1 cellular context compared by ENCODE assay signal in the genomic region with DNA sequence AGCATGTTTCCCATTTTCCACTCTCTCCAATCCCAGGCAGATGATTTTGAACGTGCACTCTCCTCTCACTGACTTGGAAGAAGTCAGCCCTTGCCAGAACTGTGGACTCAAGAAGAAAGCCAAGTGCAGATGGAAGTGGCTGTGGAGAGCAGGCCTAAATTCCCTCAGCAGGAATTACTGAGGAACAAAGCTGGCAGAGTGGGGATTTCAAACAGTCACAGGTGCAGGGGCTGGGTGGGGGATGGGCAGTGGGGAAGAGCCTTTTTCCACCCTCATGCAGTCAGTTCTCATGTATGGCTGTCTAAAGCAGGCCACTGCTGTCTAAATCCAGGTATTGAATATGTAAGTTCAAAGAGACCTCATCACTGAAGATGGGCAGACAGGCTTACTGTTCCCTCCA.
TF ChIP-seq lines count a peak whose summit lies in the region.

No MANE protein-coding gene starts in this region.

TF ChIP-seq in HepG2, 621 proteins besides CTCF, POLR2A, EP300 and RAD21 (continued from another document):
- TF ChIP-seq CBX1 (IDR thresholded peaks at IDR 0.05; ENCODE audit: low read depth) (no peak), MTF1 (CRISPR knock-in tag; IDR thresholded peaks at IDR 0.05) (no peak)
